ENCODE assay signal across 8 cellular contexts in the genomic region with DNA sequence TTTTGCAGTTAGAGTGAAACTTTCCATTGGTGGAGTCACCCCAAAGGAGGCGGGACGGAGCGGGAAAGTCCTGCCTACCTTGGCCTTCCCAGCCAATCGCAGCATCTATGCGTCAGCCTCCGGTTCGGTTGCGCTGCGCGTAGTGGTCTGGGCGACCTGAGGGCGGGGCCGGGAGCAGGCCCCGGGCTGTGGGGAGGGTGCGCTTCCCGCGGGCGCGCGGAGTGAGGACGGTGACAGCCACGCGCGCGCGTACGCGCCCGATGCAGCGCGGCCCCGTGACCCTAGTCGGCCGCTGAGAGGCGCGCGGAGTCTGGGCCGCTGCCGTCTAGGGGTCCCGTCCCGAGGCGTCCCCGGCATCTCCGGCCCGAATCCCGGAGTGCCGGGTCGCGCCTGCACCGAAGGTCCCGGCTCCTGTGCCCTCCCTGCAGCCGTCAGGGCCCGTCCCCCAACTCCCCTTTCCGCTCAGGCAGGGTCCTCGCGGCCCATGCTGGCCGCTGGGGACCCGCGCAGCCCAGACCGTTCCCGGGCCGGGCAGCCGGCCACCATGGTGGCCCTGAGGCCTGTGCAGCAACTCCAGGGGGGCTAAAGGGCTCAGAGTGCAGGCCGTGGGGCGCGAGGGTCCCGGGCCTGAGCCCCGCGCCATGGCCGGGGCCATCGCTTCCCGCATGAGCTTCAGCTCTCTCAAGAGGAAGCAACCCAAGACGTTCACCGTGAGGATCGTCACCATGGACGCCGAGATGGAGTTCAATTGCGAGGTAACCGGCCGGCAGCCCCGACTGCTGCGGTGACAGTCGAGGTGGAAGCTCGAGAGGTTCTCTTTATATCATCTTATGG. TPM values are rescaled to one million over a fixed set of nuclear protein-coding genes. Genes with fewer than 3 reads are reported as not detected.
DNase-seq lines count a peak whose midpoint lies in the region; ATAC-seq, FAIRE-seq and TF ChIP-seq lines count a peak whose summit lies in the region.

A gene (plus strand): TSS at position 276 of the 834 bp plus-strand sequence. CDS start 366 bp downstream, at position 642.

- FAIRE-seq in G401.6 (lab: Jason Lieb, UNC): peak; percentile 99

- DNase-seq in HAP-1 (ENCODE audit: low spot score in 2 of 2) (peak; percentile 98), MG63 (peak; percentile 98), SIG-M5 (lab: John Stamatoyannopoulos, UW) (peak; percentile 94), activated gamma-delta T cell (lab: John Stamatoyannopoulos, UW) (peak; percentile 95), fibroblast of the aortic adventitia (ENCODE audit: low read depth) (peak; percentile 99), nephron progenitor cell (peak; percentile 97)
- DNase-seq in stimulated activated naive CD8-positive, alpha-beta T cell treated with anti-CD3 and anti-CD28 coated beads, Interleukin-15, amount 100 ng/mL, for 72 hours: peak; percentile 98 to 100

- H3K27me3 ChIP-seq in HAP-1 (ENCODE audit: low read depth) (no peaks in the 10 kb centered on the region), MG63 (no peaks in the 10 kb centered on the region)

- H3K36me3 Mint-ChIP-seq in nephron progenitor cell (ENCODE audit: low read depth): peaks cover 12% of the 10 kb centered on the region

- H3K36me3 ChIP-seq in HAP-1 (replicated peaks): peaks cover 6% of the 10 kb centered on the region; the same call in 1 of the 2 replicates
- peaks cover 46% of the 10 kb centered on the region for H3K36me3 ChIP-seq in MG63

- ATAC-seq in stimulated activated naive CD8-positive, alpha-beta T cell treated with anti-CD3 and anti-CD28 coated beads, Interleukin-15, amount 100 ng/mL, for 72 hours: peak; percentile 97

- H3K4me1 ChIP-seq in HAP-1: peaks cover 25% of the 10 kb centered on the region

- in situ Hi-C loops in HAP-1 (cut with MboI; ENCODE audit: low sequenced_read_pairs): no loop called here

- peak within 1 kb of the TSS; percentile 94 for H3K27ac Mint-ChIP-seq in nephron progenitor cell
- peak within 1 kb of the TSS; percentile 97 for H3K27ac Mint-ChIP-seq in stimulated activated naive CD8-positive, alpha-beta T cell treated with anti-CD3 and anti-CD28 coated beads, Interleukin-15, amount 100 ng/mL, for 72 hours

- H3K9me3 ChIP-seq in HAP-1: no peaks in the 10 kb centered on the region
- H3K9me3 ChIP-seq in MG63: no peaks in the 10 kb centered on the region

- H3K9me3 Mint-ChIP-seq in nephron progenitor cell: no peaks in the 10 kb centered on the region
- no peaks in the 10 kb centered on the region for H3K9me3 Mint-ChIP-seq in stimulated activated naive CD8-positive, alpha-beta T cell treated with anti-CD3 and anti-CD28 coated beads, Interleukin-15, amount 100 ng/mL, for 72 hours

- H3K4me3 Mint-ChIP-seq in nephron progenitor cell: peak within 1 kb of the TSS; percentile 87
- H3K4me3 Mint-ChIP-seq in stimulated activated naive CD8-positive, alpha-beta T cell treated with anti-CD3 and anti-CD28 coated beads, Interleukin-15, amount 100 ng/mL, for 72 hours: peak within 1 kb of the TSS; percentile 97 to 98

- H3K27me3 Mint-ChIP-seq in nephron progenitor cell (ENCODE audit: low read depth, poor library complexity): peaks cover 6% of the 10 kb centered on the region
- H3K27me3 Mint-ChIP-seq in stimulated activated naive CD8-positive, alpha-beta T cell treated with anti-CD3 and anti-CD28 coated beads, Interleukin-15, amount 100 ng/mL, for 72 hours: no peaks in the 10 kb centered on the region

- no peak for TF ChIP-seq CTCF in fibroblast of the aortic adventitia (IDR thresholded peaks at IDR 0.05; ENCODE audit: insufficient read depth, low read length)
- TF ChIP-seq CTCF in nephron progenitor cell (IDR thresholded peaks at IDR 0.05): no peak

- peaks cover 20% of the 10 kb centered on the region for H3K4me1 Mint-ChIP-seq in nephron progenitor cell
- peaks cover 33% of the 10 kb centered on the region for H3K4me1 Mint-ChIP-seq in stimulated activated naive CD8-positive, alpha-beta T cell treated with anti-CD3 and anti-CD28 coated beads, Interleukin-15, amount 100 ng/mL, for 72 hours

- H3K4me3 ChIP-seq in HAP-1 (peak within 1 kb of the TSS; percentile 69), MG63 (peak within 1 kb of the TSS; percentile 99), fibroblast of the aortic adventitia (ENCODE audit: low read depth, low read length) (peak within 1 kb of the TSS; percentile 81)

RNA-seq across cellular contexts. Expression of the gene that starts here (rescaled TPM):
- 134 and 159 TPM in 2 replicates for total RNA-seq in MG63 (2014; rRNA removed; shearing (Covaris generic); ENCODE audit: low replicate concordance)
- 59.8 and 65.9 TPM in 2 replicates for total RNA-seq in fibroblast of the aortic adventitia (ENCODE audit: low replicate concordance)

Comparison
In these comparisons a context has a peak if more than half of its experiments do, and no peak if none do; other contexts are left out.
1. Peak in every context shown above with its lines: DNase-seq, ATAC-seq and H3K4me3 ChIP-seq.